In genomic region chr6:39430968-39431523, GRCh38 we compare ENCODE assay signal across 8 cellular contexts.
A peak's percentile ranks its signal among the peaks of the same experiment; 100 is the strongest.
DNase-seq lines count a peak whose midpoint lies in the region; TF ChIP-seq lines count a peak whose summit lies in the region.

No MANE protein-coding gene starts in this region.

- no peak overlapping the region for H3K27ac Mint-ChIP-seq in activated naive CD4-positive, alpha-beta T cell treated with anti-CD3 and anti-CD28 coated beads for 36 hours

- DNase-seq in activated naive CD4-positive, alpha-beta T cell treated with anti-CD3 and anti-CD28 coated beads for 36 hours = peak; percentile 12
- DNase-seq in activated naive CD4-positive, alpha-beta T cell (lab: John Stamatoyannopoulos, UW) = no peak
- DNase-seq in amygdala (lab: John Stamatoyannopoulos, UW) (peak in 51 of 56 donors; percentile 9 to 80 (median 53)), ureter (ENCODE audit: low spot score) (peak; percentile 65), GOT3 (lab: John Stamatoyannopoulos, UW) (no peak), posterior vena cava (ENCODE audit: low spot score) (no peak), GM10248 (ENCODE audit: extremely low spot score) (no peak)

- no peaks in the 10 kb centered on the region for H3K27me3 ChIP-seq in layer of hippocampus (ENCODE audit: control insufficient read depth, insufficient read depth, low read length)

- POLR2A ChIA-PET in GM10248 (lab: Yijun Ruan, JAX) = no interaction called here

- CTCF ChIA-PET in activated naive CD4-positive, alpha-beta T cell treated with anti-CD3 and anti-CD28 coated beads for 36 hours (lab: Charles Lee) = no interaction called here
- CTCF ChIA-PET in GM10248 (lab: Yijun Ruan, JAX) = no interaction called here

- no peaks in the 10 kb centered on the region for H3K36me3 Mint-ChIP-seq in activated naive CD4-positive, alpha-beta T cell treated with anti-CD3 and anti-CD28 coated beads for 36 hours (ENCODE audit: low read depth)

- TF ChIP-seq CTCF in GM10248 (IDR thresholded peaks at IDR 0.05; ENCODE audit: control extremely low read depth, extremely low read depth, low read depth, missing control alignments) = no peak

- no peaks in the 10 kb centered on the region for H3K9me3 Mint-ChIP-seq in activated naive CD4-positive, alpha-beta T cell treated with anti-CD3 and anti-CD28 coated beads for 36 hours

- H3K27me3 Mint-ChIP-seq in activated naive CD4-positive, alpha-beta T cell treated with anti-CD3 and anti-CD28 coated beads for 36 hours (ENCODE audit: low read depth) = peaks cover 6% of the 10 kb centered on the region

- H3K27ac ChIP-seq in layer of hippocampus (ENCODE audit: low read depth, low read length) = peak overlapping the region; percentile 80

- H3K4me1 Mint-ChIP-seq in activated naive CD4-positive, alpha-beta T cell treated with anti-CD3 and anti-CD28 coated beads for 36 hours (ENCODE audit: low read depth) = peaks cover 5% of the 10 kb centered on the region

- no peak overlapping the region for H3K4me3 Mint-ChIP-seq in activated naive CD4-positive, alpha-beta T cell treated with anti-CD3 and anti-CD28 coated beads for 36 hours

- intact Hi-C loops in activated naive CD4-positive, alpha-beta T cell treated with anti-CD3 and anti-CD28 coated beads for 36 hours (cut with micrococcal nuclease) = no loop called here
- intact Hi-C loops in posterior vena cava (cut with DNase I) = no loop called here

Comparison
In these comparisons a context has a peak if more than half of its experiments do, and no peak if none do; other contexts are left out.
1. DNase-seq: peak in activated naive CD4-positive, alpha-beta T cell treated with anti-CD3 and anti-CD28 coated beads for 36 hours (single experiment), amygdala (51 of 56) and ureter (single experiment); none in activated naive CD4-positive, alpha-beta T cell (0 of 4), GOT3 (single experiment), posterior vena cava (single experiment) and GM10248 (single experiment).